In the genomic region with DNA sequence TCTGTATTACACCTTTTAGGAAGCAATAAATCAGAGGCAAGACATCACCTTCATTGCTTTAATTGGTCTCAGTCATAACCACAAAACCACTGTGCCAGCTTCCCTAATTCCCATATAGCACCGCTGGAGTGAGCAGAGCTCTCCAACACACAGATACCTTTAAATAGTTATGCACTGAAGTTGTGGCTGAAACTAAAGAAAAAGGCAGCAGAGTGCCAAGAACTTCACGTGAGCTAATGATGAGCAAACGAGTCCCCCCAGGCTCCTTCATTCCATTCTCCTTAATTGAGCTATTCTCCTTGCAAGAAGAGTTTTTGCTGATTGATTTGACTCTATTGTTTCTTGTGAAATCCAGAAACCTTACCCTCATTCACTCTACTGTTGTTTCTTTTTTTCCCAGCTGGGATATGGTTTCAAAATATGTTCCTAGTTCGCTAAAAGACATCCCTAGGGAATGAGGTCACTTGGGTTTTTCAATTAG, we compare ENCODE assay signal across 12 cellular contexts.
DNase-seq lines count a peak whose midpoint lies in the region; ATAC-seq and TF ChIP-seq lines count a peak whose summit lies in the region.
"Had no signal": no experiment of that assay in that cellular context is flagged by ENCODE, and none has a peak within 500 bp of the region (broad histone marks: within the 10 kb centered on the region; RNA-seq: fewer than 3 reads in every experiment).

No MANE protein-coding gene starts in this region.

- DNase-seq in AG09319 (ENCODE audit: extremely low read depth, low read depth) (peak; percentile 54), NCI-H2171 (lab: John Stamatoyannopoulos, UW) (peak; percentile 65), caudate nucleus (lab: John Stamatoyannopoulos, UW) (no peak), lower lobe of right lung (no peak), NCI-H2227 treated with DMSO at 0.1 percent for 48 hours (lab: John Stamatoyannopoulos, UW) (no peak), NCI-H2107 (lab: John Stamatoyannopoulos, UW) (no peak), NCI-H1105 treated with DMSO at 0.1 percent for 48 hours (lab: John Stamatoyannopoulos, UW) (no peak)
- DNase-seq: CD4-positive, CD25-positive, alpha-beta regulatory T cell; mucosa of descending colon; NCI-H1092; stimulated activated CD4-positive, alpha-beta T cell treated with anti-CD3 and anti-CD28 coated beads, Interleukin-12 subunit alpha, Interleukin-12 subunit beta, amount 100 ng/mL, for 4 hours had no signal

- no peaks in the 10 kb centered on the region for H3K9me3 ChIP-seq in lower lobe of right lung
- H3K9me3 ChIP-seq: mucosa of descending colon had no signal

- H3K27ac ChIP-seq in caudate nucleus (ENCODE audit: low read depth, low read length) = peak overlapping the region; percentile 67
- peak overlapping the region; percentile 22 for H3K27ac ChIP-seq in lower lobe of right lung

- TF ChIP-seq CTCF in AG09319 (IDR thresholded peaks at IDR 0.05; ENCODE audit: low read depth, low read length) = no peak
- no peak for TF ChIP-seq CTCF in lower lobe of right lung (IDR thresholded peaks at IDR 0.05)

- no peak for ATAC-seq in lower lobe of right lung
- no peak for ATAC-seq in HG03139 (IDR thresholded peaks at IDR 0.05; ENCODE audit: unreplicated experiment)
- ATAC-seq: mucosa of descending colon had no signal

- intact Hi-C loops in lower lobe of right lung (cut with DNase I) = no loop called here

- no peaks in the 10 kb centered on the region for H3K36me3 ChIP-seq in lower lobe of right lung

- H3K27me3 ChIP-seq in lower lobe of right lung (ENCODE audit: low read depth) = no peaks in the 10 kb centered on the region

- peaks cover 22% of the 10 kb centered on the region for H3K4me1 ChIP-seq in lower lobe of right lung

- no peak overlapping the region for H3K4me3 ChIP-seq in lower lobe of right lung
- H3K4me3 ChIP-seq: mucosa of descending colon had no signal

Comparison
In these comparisons a context has a peak if more than half of its experiments do, and no peak if none do; other contexts are left out.
1. DNase-seq: peak in AG09319 (single experiment) and NCI-H2171 (single experiment); none in caudate nucleus (0 of 61), lower lobe of right lung (single experiment), NCI-H2227 treated with DMSO at 0.1 percent for 48 hours (single experiment), NCI-H2107 (single experiment) and NCI-H1105 treated with DMSO at 0.1 percent for 48 hours (single experiment).